Comparison of ENCODE assay signal across 1 cellular context in genomic region chr4:85127653-85128052, GRCh38.
TF ChIP-seq lines count a peak whose summit lies in the region.

No MANE protein-coding gene starts in this region.

TF ChIP-seq in liver, 16 proteins besides CTCF, POLR2A, EP300 and RAD21 (continued from another document):
- TF ChIP-seq ZBTB33 (IDR thresholded peaks at IDR 0.05) (no peak), EGR1 (IDR thresholded peaks at IDR 0.05; ENCODE audit: low read depth in 2 of 2) (no peak), TAF1 (conservative IDR thresholded peaks at IDR 0.05) (no peak), FOXA2 (IDR thresholded peaks at IDR 0.05) (no peak), NR2F2 (IDR thresholded peaks at IDR 0.05) (no peak), MAX (IDR thresholded peaks at IDR 0.05) (no peak), RXRA (IDR thresholded peaks at IDR 0.05) (no peak), YY1 (IDR thresholded peaks at IDR 0.05) (no peak), SP1 (IDR thresholded peaks at IDR 0.05) (no peak), HNF4G (IDR thresholded peaks at IDR 0.05) (no peak), REST (IDR thresholded peaks at IDR 0.05) (no peak), HNF4A (conservative IDR thresholded peaks at IDR 0.05) (no peak)
